In genomic region chr18:9494778-9495302, GRCh38 we compare ENCODE assay signal across 9 cellular contexts. TPM values are rescaled to one million over a fixed set of nuclear protein-coding genes. Genes with fewer than 3 reads are reported as not detected.
DNase-seq lines count a peak whose midpoint lies in the region; ATAC-seq and TF ChIP-seq lines count a peak whose summit lies in the region.
"Had no signal": no experiment of that assay in that cellular context is flagged by ENCODE, and none has a peak within 500 bp of the region (broad histone marks: within the 10 kb centered on the region; RNA-seq: fewer than 3 reads in every experiment).

No MANE protein-coding gene starts in this region.

- H3K27me3 ChIP-seq in Peyer's patch (no peaks in the 10 kb centered on the region), osteoblast (ENCODE audit: insufficient read depth, low read length) (no peaks in the 10 kb centered on the region)

- intact Hi-C loops in Calu3 (cut with micrococcal nuclease; ENCODE audit: unreplicated experiment), result no loop called here

- H3K4me3 ChIP-seq in Peyer's patch (no peak overlapping the region), osteoblast (ENCODE audit: insufficient read depth, low read length) (no peak overlapping the region)

- H3K4me1 Mint-ChIP-seq in memory B cell (peaks cover 13% of the 10 kb centered on the region), Calu3 (ENCODE audit: low read depth, unreplicated experiment) (peaks cover 27% of the 10 kb centered on the region)

- no peak overlapping the region for H3K27ac ChIP-seq in Peyer's patch
- no peak overlapping the region for H3K27ac ChIP-seq in osteoblast (ENCODE audit: low read depth, low read length)

- no peak overlapping the region for H3K4me2 ChIP-seq in osteoblast (ENCODE audit: insufficient read depth, low read length)

- H3K36me3 ChIP-seq in Peyer's patch (peaks cover 0 to 4% (median 0%) of the 10 kb centered on the region in 3 donors), osteoblast (ENCODE audit: insufficient read depth, low read length) (no peaks in the 10 kb centered on the region)

- no peaks in the 10 kb centered on the region for H3K9me3 Mint-ChIP-seq in memory B cell
- peaks cover 3% of the 10 kb centered on the region for H3K9me3 Mint-ChIP-seq in Calu3 (ENCODE audit: low read depth, unreplicated experiment)

- TF ChIP-seq CTCF in Peyer's patch (IDR thresholded peaks at IDR 0.05) (no peak), osteoblast (IDR thresholded peaks at IDR 0.05; ENCODE audit: extremely low read depth, low read depth, low read length) (no peak), Calu3 (IDR thresholded peaks at IDR 0.05; ENCODE audit: unreplicated experiment) (no peak)

- ATAC-seq in GM18517 (IDR thresholded peaks at IDR 0.05; ENCODE audit: unreplicated experiment) (peak; percentile 82), HG02763 (IDR thresholded peaks at IDR 0.05; ENCODE audit: unreplicated experiment) (peak; percentile 84), memory B cell (ENCODE audit: low read depth) (no peak), HG02610 (IDR thresholded peaks at IDR 0.05; ENCODE audit: unreplicated experiment) (no peak)

- H3K4me3 Mint-ChIP-seq in memory B cell (no peak overlapping the region), Calu3 (ENCODE audit: low read depth, unreplicated experiment) (no peak overlapping the region)

- peaks cover 16% of the 10 kb centered on the region for H3K36me3 Mint-ChIP-seq in memory B cell
- peaks cover 10% of the 10 kb centered on the region for H3K36me3 Mint-ChIP-seq in Calu3 (ENCODE audit: insufficient read depth, unreplicated experiment)

- H2AFZ ChIP-seq in osteoblast (ENCODE audit: low read length), result no peak overlapping the region

- DNase-seq in NOMO-1 treated with DMSO at 0.1 percent for 48 hours (lab: John Stamatoyannopoulos, UW; ENCODE audit: unreplicated experiment) (peak; percentile 64), memory B cell (ENCODE audit: low spot score in 2 of 2) (no peak), Peyer's patch (no peak), osteoblast (ENCODE audit: insufficient read length, low spot score, missing footprints) (no peak), Calu3 (no peak)
- DNase-seq: NCI-H345 had no signal

- peaks cover 83% of the 10 kb centered on the region for H3K79me2 ChIP-seq in osteoblast (ENCODE audit: insufficient read depth, low read length)

- no peaks in the 10 kb centered on the region for H3K4me1 ChIP-seq in Peyer's patch
- H3K4me1 ChIP-seq in osteoblast (ENCODE audit: insufficient read depth, low read length), result peaks cover 4% of the 10 kb centered on the region

- TF ChIP-seq POLR2A in Peyer's patch (IDR thresholded peaks at IDR 0.05), result no peak

- peaks cover 16% of the 10 kb centered on the region for H4K20me1 ChIP-seq in osteoblast (ENCODE audit: insufficient read depth, low read length)

- H3K27me3 Mint-ChIP-seq in memory B cell, result no peaks in the 10 kb centered on the region
- no peaks in the 10 kb centered on the region for H3K27me3 Mint-ChIP-seq in Calu3 (ENCODE audit: unreplicated experiment)

- H3K9me3 ChIP-seq in Peyer's patch, result no peaks in the 10 kb centered on the region
- H3K9me3 ChIP-seq in osteoblast (ENCODE audit: low read depth, low read length), result no peaks in the 10 kb centered on the region

- CTCF ChIA-PET in Calu3 (lab: Charles Lee), result interaction anchor here (0.6 kb wide), 1 partner anchor 63 kb away, joined by 4 read pairs; no protein-coding TSS in a partner anchor

- H3K27ac Mint-ChIP-seq in memory B cell (peak overlapping the region; percentile 58), Calu3 (ENCODE audit: unreplicated experiment) (no peak overlapping the region)

- no TSS peak for BruUV-seq in Calu3 (replicated peaks; lab: Mats Ljungman, UMichigan)

RNA-seq across cellular contexts. Expression of gene RALBP1, which starts 19.5 kb away (rescaled TPM):
- total RNA-seq in Peyer's patch (10 to 100 TPM; 28.9 to 49.5 (median 36.6) TPM), osteoblast (78.7 and 90.8 TPM in 2 replicates), Calu3 (2022) (65.8 and 69.7 TPM in 2 replicates)

Comparison
In these comparisons a context has a peak if more than half of its experiments do, and no peak if none do; other contexts are left out.
1. ATAC-seq: peak in GM18517 (single experiment) and HG02763 (single experiment); none in memory B cell (single experiment) and HG02610 (single experiment).